In the genomic region with DNA sequence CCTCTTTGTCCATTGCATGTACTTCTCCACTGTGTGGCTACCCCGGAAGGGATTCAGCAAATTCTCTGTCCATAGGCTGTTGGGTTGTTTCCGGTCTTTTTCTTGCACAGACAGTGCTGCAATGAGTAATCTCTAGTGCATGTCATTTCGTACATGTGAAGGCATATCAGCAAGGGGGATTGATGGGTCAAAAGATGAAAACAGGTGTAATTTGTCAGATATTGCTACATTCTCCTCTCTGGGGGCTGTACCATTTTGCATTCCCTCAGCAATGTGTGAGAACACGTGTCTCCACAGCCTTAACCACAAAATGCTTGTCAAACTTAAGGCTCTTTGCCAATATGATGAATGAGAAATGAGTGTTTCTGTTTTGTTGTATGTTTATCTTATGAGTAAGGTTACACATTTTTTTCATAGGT, we compare ENCODE assay signal across 12 cellular contexts.
A peak's percentile ranks its signal among the peaks of the same experiment; 100 is the strongest.
DNase-seq lines count a peak whose midpoint lies in the region; ATAC-seq and TF ChIP-seq lines count a peak whose summit lies in the region.
"Had no signal": no experiment of that assay in that cellular context is flagged by ENCODE, and none has a peak within 500 bp of the region (broad histone marks: within the 10 kb centered on the region; RNA-seq: fewer than 3 reads in every experiment).

No MANE protein-coding gene starts in this region.

- no peaks in the 10 kb centered on the region for H3K36me3 ChIP-seq in Panc1 (ENCODE audit: control insufficient read depth, insufficient read depth, low read length)
- no peaks in the 10 kb centered on the region for H3K36me3 ChIP-seq in CD4-positive, alpha-beta memory T cell (ENCODE audit: insufficient read depth, low read length)
- H3K36me3 ChIP-seq: prostate gland had no signal

- H3K9me3 ChIP-seq in Panc1 (ENCODE audit: control insufficient read depth, insufficient read depth, low read depth, low read length), result peaks cover 4% of the 10 kb centered on the region; the same call in 1 of the 2 replicates
- H3K9me3 ChIP-seq in CD4-positive, alpha-beta memory T cell (ENCODE audit: control insufficient read depth in 1 of 2, low read length in 2 of 2), result no peaks in the 10 kb centered on the region
- H3K9me3 ChIP-seq: prostate gland had no signal

- H3K27ac ChIP-seq in Panc1 (ENCODE audit: low read length), result no peak overlapping the region
- no peak overlapping the region for H3K27ac ChIP-seq in CD4-positive, alpha-beta memory T cell (ENCODE audit: low read depth, low read length)
- H3K27ac ChIP-seq: dorsolateral prefrontal cortex, prostate gland had no signal

- peaks cover 0 to 2% of the 10 kb centered on the region in 2 donors for H3K27me3 Mint-ChIP-seq in CD4-positive, alpha-beta memory T cell

- intact Hi-C loops in Panc1 (cut with micrococcal nuclease; ENCODE audit: unreplicated experiment), result no loop called here
- intact Hi-C loops in CD4-positive, alpha-beta memory T cell (cut with micrococcal nuclease), result no loop called here

- peaks cover 0 to 9% (median 5%) of the 10 kb centered on the region in 8 donors for H3K9me3 Mint-ChIP-seq in CD4-positive, alpha-beta memory T cell

- CTCF ChIA-PET in Panc1 (lab: Charles Lee), result no interaction called here
- CTCF ChIA-PET in CD4-positive, alpha-beta memory T cell (lab: Charles Lee; ENCODE audit: partially characterized antibody), result no interaction called here

- TF ChIP-seq CTCF in Panc1 (IDR thresholded peaks at IDR 0.05), result no peak
- TF ChIP-seq CTCF in fibroblast of villous mesenchyme (IDR thresholded peaks at IDR 0.05; ENCODE audit: insufficient read depth, low read depth, low read length), result no peak

- H3K4me3 Mint-ChIP-seq in CD4-positive, alpha-beta memory T cell, result no peak overlapping the region

- DNase-seq in EL, result peak; percentile 80
- DNase-seq in Panc1 (ENCODE audit: low read depth, low spot score), result peak; percentile 33
- peak; percentile 47 for DNase-seq in fibroblast of villous mesenchyme (ENCODE audit: low read depth)
- DNase-seq in GM19238 (ENCODE audit: insufficient read length, low spot score), result no peak
- no peak for DNase-seq in SW 1271 (lab: John Stamatoyannopoulos, UW)
- DNase-seq in ureter (ENCODE audit: low spot score), result no peak
- no peak for DNase-seq in CD4-positive, alpha-beta memory T cell
- DNase-seq: DMS79 treated with DMSO at 0.1 percent for 48 hours, dorsolateral prefrontal cortex, NCI-H2171 treated with DMSO at 0.1 percent for 48 hours had no signal

- H3K4me1 Mint-ChIP-seq in CD4-positive, alpha-beta memory T cell, result no peaks in the 10 kb centered on the region

- no TSS peak for BruUV-seq in Panc1 (replicated peaks; lab: Mats Ljungman, UMichigan)

- H3K36me3 Mint-ChIP-seq in CD4-positive, alpha-beta memory T cell, result no peaks in the 10 kb centered on the region

- ATAC-seq in GM21723 (IDR thresholded peaks at IDR 0.05; ENCODE audit: unreplicated experiment), result peak; percentile 35
- ATAC-seq in Panc1, result no peak

- H3K4me3 ChIP-seq in Panc1 (ENCODE audit: low read depth in 2 of 2, low read length in 2 of 2) (no peak overlapping the region), fibroblast of villous mesenchyme (ENCODE audit: low read depth, low read length) (no peak overlapping the region)
- no peak overlapping the region for H3K4me3 ChIP-seq in CD4-positive, alpha-beta memory T cell (ENCODE audit: low read length in 2 of 2)
- H3K4me3 ChIP-seq: dorsolateral prefrontal cortex, prostate gland had no signal

- in situ Hi-C loops in Panc1 (cut with HindIII; ENCODE audit: low pct_unique_long_range_greater_than_20kb, low sequenced_read_pairs), result no loop called here

- POLR2A ChIA-PET in Panc1 (lab: Charles Lee), result no interaction called here
- POLR2A ChIA-PET in CD4-positive, alpha-beta memory T cell (lab: Charles Lee; ENCODE audit: partially characterized antibody), result no interaction called here

- no peaks in the 10 kb centered on the region for H3K27me3 ChIP-seq in Panc1 (ENCODE audit: control insufficient read depth, insufficient read depth, low read length)
- no peaks in the 10 kb centered on the region for H3K27me3 ChIP-seq in CD4-positive, alpha-beta memory T cell (ENCODE audit: insufficient read depth, low read length)

- no peaks in the 10 kb centered on the region for H3K4me1 ChIP-seq in Panc1 (ENCODE audit: control insufficient read depth, insufficient read depth, low read length)
- H3K4me1 ChIP-seq in CD4-positive, alpha-beta memory T cell (ENCODE audit: insufficient read depth, low read length), result no peaks in the 10 kb centered on the region
- H3K4me1 ChIP-seq: prostate gland had no signal

- H3K27ac Mint-ChIP-seq in CD4-positive, alpha-beta memory T cell, result no peak overlapping the region

Comparison
In these comparisons a context has a peak if more than half of its experiments do, and no peak if none do; other contexts are left out.
1. DNase-seq: peak in EL (single experiment), Panc1 (single experiment) and fibroblast of villous mesenchyme (single experiment); none in GM19238 (single experiment), SW 1271 (0 of 2), ureter (single experiment) and CD4-positive, alpha-beta memory T cell (0 of 5).